In genomic region chrX:111585337-111585736, GRCh38 we compare ENCODE assay signal across 18 cellular contexts.
DNase-seq lines count a peak whose midpoint lies in the region; ATAC-seq and TF ChIP-seq lines count a peak whose summit lies in the region.
"Had no signal": no experiment of that assay in that cellular context is flagged by ENCODE, and none has a peak within 500 bp of the region (broad histone marks: within the 10 kb centered on the region; RNA-seq: fewer than 3 reads in every experiment).

No MANE protein-coding gene starts in this region.

- intact Hi-C loops in activated CD4-positive, alpha-beta T cell treated with anti-CD3 and anti-CD28 coated beads for 36 hours (cut with DNase I, micrococcal nuclease) = no loop called here

- no peak overlapping the region for H3K27ac Mint-ChIP-seq in GM23338
- H3K27ac Mint-ChIP-seq in endodermal cell = no peak overlapping the region
- H3K27ac Mint-ChIP-seq in activated CD4-positive, alpha-beta T cell treated with anti-CD3 and anti-CD28 coated beads for 36 hours = no peak overlapping the region
- H3K27ac Mint-ChIP-seq: CD4-positive, CD25-positive, alpha-beta regulatory T cell had no signal

- no peak overlapping the region for H3K4me2 ChIP-seq in GM23338

- H3K36me3 ChIP-seq in GM23338 (ENCODE audit: insufficient read depth) (no peaks in the 10 kb centered on the region), H7 (replicated peaks; ENCODE audit: control insufficient read depth, insufficient read depth, low read length) (no peaks in the 10 kb centered on the region), endodermal cell (ENCODE audit: control insufficient read depth, insufficient read depth, low read length) (no peaks in the 10 kb centered on the region)
- H3K36me3 ChIP-seq: SJCRH30 had no signal

- peaks cover 3% of the 10 kb centered on the region; the same call in 2 of the 3 replicates for H3K4me1 Mint-ChIP-seq in GM23338
- H3K4me1 Mint-ChIP-seq in endodermal cell = peaks cover 7% of the 10 kb centered on the region
- H3K4me1 Mint-ChIP-seq in activated CD4-positive, alpha-beta T cell treated with anti-CD3 and anti-CD28 coated beads for 36 hours = no peaks in the 10 kb centered on the region
- H3K4me1 Mint-ChIP-seq: CD4-positive, CD25-positive, alpha-beta regulatory T cell had no signal

- TF ChIP-seq CTCF in GM23338 (conservative IDR thresholded peaks at IDR 0.05; ENCODE audit: low read depth in 2 of 2) = no peak
- no peak for TF ChIP-seq CTCF in endodermal cell (conservative IDR thresholded peaks at IDR 0.05)

- no peaks in the 10 kb centered on the region; the same call in 2 of the 3 replicates for H3K9me3 Mint-ChIP-seq in GM23338
- peaks cover 3% of the 10 kb centered on the region for H3K9me3 Mint-ChIP-seq in endodermal cell
- H3K9me3 Mint-ChIP-seq in activated CD4-positive, alpha-beta T cell treated with anti-CD3 and anti-CD28 coated beads for 36 hours (ENCODE audit: low read depth) = no peaks in the 10 kb centered on the region

- no peak overlapping the region for H3K4me3 Mint-ChIP-seq in GM23338
- H3K4me3 Mint-ChIP-seq in endodermal cell = no peak overlapping the region
- H3K4me3 Mint-ChIP-seq in activated CD4-positive, alpha-beta T cell treated with anti-CD3 and anti-CD28 coated beads for 36 hours = no peak overlapping the region
- H3K4me3 Mint-ChIP-seq: CD4-positive, CD25-positive, alpha-beta regulatory T cell had no signal

- POLR2A ChIA-PET in activated CD4-positive, alpha-beta T cell treated with anti-CD3 and anti-CD28 coated beads for 36 hours (lab: Charles Lee) = no interaction called here

- no peaks in the 10 kb centered on the region for H3K9me2 ChIP-seq in GM23338 (ENCODE audit: insufficient read depth)

- H3K27me3 ChIP-seq in GM23338 (ENCODE audit: insufficient read depth) (no peaks in the 10 kb centered on the region), H7 (ENCODE audit: control insufficient read depth, insufficient read depth, low read length) (no peaks in the 10 kb centered on the region), endodermal cell (ENCODE audit: control insufficient read depth, insufficient read depth, low read length, poor library complexity, severe bottlenecking) (no peaks in the 10 kb centered on the region)
- H3K27me3 ChIP-seq: SJCRH30 had no signal

- CTCF ChIA-PET in activated CD4-positive, alpha-beta T cell treated with anti-CD3 and anti-CD28 coated beads for 36 hours (lab: Charles Lee) = no interaction called here

- H3K4me1 ChIP-seq in GM23338 (ENCODE audit: insufficient read depth) = peaks cover 6% of the 10 kb centered on the region; the same call in 1 of the 2 replicates
- H3K4me1 ChIP-seq in endodermal cell (ENCODE audit: control insufficient read depth, insufficient read depth, low read length) = no peaks in the 10 kb centered on the region
- H3K4me1 ChIP-seq: Caco-2 had no signal

- no peaks in the 10 kb centered on the region for H3K9me3 ChIP-seq in endodermal cell (ENCODE audit: control insufficient read depth, low read length)
- H3K9me3 ChIP-seq: Caco-2, SJCRH30 had no signal

- no peak overlapping the region for H2AFZ ChIP-seq in GM23338

- H3K27ac ChIP-seq in GM23338 (ENCODE audit: low read depth) (no peak overlapping the region), endodermal cell (ENCODE audit: low read depth, low read length) (no peak overlapping the region)
- H3K27ac ChIP-seq: HL-60, RWPE1, SJCRH30 had no signal

- no peak for ATAC-seq in GM23338
- no peak for ATAC-seq in activated CD4-positive, alpha-beta T cell treated with anti-CD3 and anti-CD28 coated beads for 36 hours
- no peak for ATAC-seq in GM21381 (IDR thresholded peaks at IDR 0.05; ENCODE audit: unreplicated experiment)
- ATAC-seq: HCT116, PC-3 had no signal

- H3K27me3 Mint-ChIP-seq in GM23338 (ENCODE audit: insufficient read depth, low read depth, poor library complexity) (peaks cover 2% of the 10 kb centered on the region), endodermal cell (ENCODE audit: insufficient read depth) (no peaks in the 10 kb centered on the region)
- H3K27me3 Mint-ChIP-seq in activated CD4-positive, alpha-beta T cell treated with anti-CD3 and anti-CD28 coated beads for 36 hours = no peaks in the 10 kb centered on the region

- H3K4me3 ChIP-seq in GM23338 (no peak overlapping the region), H7 (ENCODE audit: insufficient read depth, low read depth, low read length) (no peak overlapping the region), endodermal cell (ENCODE audit: low read length) (no peak overlapping the region)
- H3K4me3 ChIP-seq: SJCRH30 had no signal

- H3F3A ChIP-seq in GM23338 (replicated peaks; ENCODE audit: low read depth) = no peaks in the 10 kb centered on the region

- peaks cover 2% of the 10 kb centered on the region; the same call in 1 of the 3 replicates for H3K36me3 Mint-ChIP-seq in GM23338 (ENCODE audit: low read depth)
- no peaks in the 10 kb centered on the region for H3K36me3 Mint-ChIP-seq in endodermal cell (ENCODE audit: low read depth)
- no peaks in the 10 kb centered on the region for H3K36me3 Mint-ChIP-seq in activated CD4-positive, alpha-beta T cell treated with anti-CD3 and anti-CD28 coated beads for 36 hours (ENCODE audit: low read depth)
- H3K36me3 Mint-ChIP-seq: CD4-positive, CD25-positive, alpha-beta regulatory T cell had no signal

- no peaks in the 10 kb centered on the region for H4K20me1 ChIP-seq in GM23338 (replicated peaks; ENCODE audit: insufficient read depth)

- DNase-seq in GM23338 (ENCODE audit: low spot score) (peak; percentile 5), H7 (peak; percentile 4), NCI-H69 (lab: John Stamatoyannopoulos, UW) (peak; percentile 94), endodermal cell (peak; percentile 46), amygdala (lab: John Stamatoyannopoulos, UW) (no peak)
- DNase-seq in activated CD4-positive, alpha-beta T cell treated with anti-CD3 and anti-CD28 coated beads for 36 hours = no peak
- DNase-seq: Caco-2; CD4-positive, CD25-positive, alpha-beta regulatory T cell; DMS79; NCI-H1694 treated with DMSO at 0.1 percent for 48 hours; NCI-H2107; NCI-H446 treated with DMSO at 0.1 percent for 48 hours; PC-3 had no signal

- WGBS in endodermal cell (ENCODE audit: insufficient coverage in 1 of 2, insufficient read length in 1 of 2), 2 experiments = 56% methylated on average over 2 of the region's 2 CpGs; no CpG with 5 or more reads in 1 of the 2 experiments

- no peaks in the 10 kb centered on the region for H3K79me2 ChIP-seq in GM23338 (replicated peaks; ENCODE audit: insufficient read depth)

- H3K9ac ChIP-seq in endodermal cell (ENCODE audit: extremely low read depth, low read length, poor library complexity, severe bottlenecking) = no peak overlapping the region

TF ChIP-seq in GM23338, 12 proteins besides CTCF, POLR2A, EP300 and RAD21 (continues in another document):
- TF ChIP-seq ZNF331 (CRISPR knock-in tag; IDR thresholded peaks at IDR 0.05; ENCODE audit: low read depth) (no peak), EZH2phosphoT487 (IDR thresholded peaks at IDR 0.05; ENCODE audit: unreplicated experiment) (no peak), STAT1 (IDR thresholded peaks at IDR 0.05; ENCODE audit: unreplicated experiment) (no peak), ETS1 (IDR thresholded peaks at IDR 0.05) (no peak), NANOG (IDR thresholded peaks at IDR 0.05; ENCODE audit: borderline replicate concordance) (no peak), JUNB (IDR thresholded peaks at IDR 0.05; ENCODE audit: unreplicated experiment) (no peak), REST (IDR thresholded peaks at IDR 0.05; ENCODE audit: unreplicated experiment) (no peak), POLR2AphosphoS5 (IDR thresholded peaks at IDR 0.05; ENCODE audit: low read depth) (no peak), EZH2 (IDR thresholded peaks at IDR 0.05; ENCODE audit: low read depth, unreplicated experiment) (no peak)

Comparison
In these comparisons a context has a peak if more than half of its experiments do, and no peak if none do; other contexts are left out.
1. DNase-seq: peak in GM23338 (single experiment), H7 (single experiment), NCI-H69 (single experiment) and endodermal cell (single experiment); none in activated CD4-positive, alpha-beta T cell treated with anti-CD3 and anti-CD28 coated beads for 36 hours (single experiment) and amygdala (0 of 56).